In the genomic region with DNA sequence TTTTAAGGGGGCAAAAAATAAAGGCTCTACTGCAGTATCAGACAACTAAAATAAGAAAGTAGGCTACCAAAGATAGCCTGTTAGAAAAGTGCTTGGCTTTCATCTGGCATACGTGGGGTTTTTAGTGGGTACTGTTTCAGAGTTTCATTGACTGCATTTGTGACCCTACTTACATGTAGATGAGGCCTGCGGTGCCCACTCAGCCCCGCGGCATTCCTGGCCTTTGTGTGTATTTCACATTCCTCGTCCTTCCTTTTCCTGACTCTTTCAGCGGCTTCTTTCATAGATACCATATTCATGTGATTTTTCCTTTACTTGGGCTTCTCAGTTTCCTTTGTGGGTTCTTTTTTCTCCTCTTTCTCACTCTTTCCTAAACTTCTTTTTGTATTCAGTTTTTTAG, we compare ENCODE assay signal across 15 cellular contexts.
"Had no signal": no experiment of that assay in that cellular context is flagged by ENCODE, and none has a peak within 500 bp of the region (broad histone marks: within the 10 kb centered on the region; RNA-seq: fewer than 3 reads in every experiment).

No MANE protein-coding gene starts in this region.

- H3K4me1 Mint-ChIP-seq: activated B cell treated with CpG ODN at 0.5 μM for 24 hours; activated CD4-positive, alpha-beta memory T cell treated with anti-CD3 and anti-CD28 coated beads, Interleukin-2, amount 10 ng/mL, durations not matched to agents 7 days and 5 days had no signal

- H3K27me3 Mint-ChIP-seq: activated B cell treated with CpG ODN at 0.5 μM for 24 hours; activated CD4-positive, alpha-beta memory T cell treated with anti-CD3 and anti-CD28 coated beads, Interleukin-2, amount 10 ng/mL, durations not matched to agents 7 days and 5 days; dendritic cell treated with granulocyte-macrophage colony-stimulating factor and Interleukin-4, amounts not matched to agents 40 ng/mL and 50 ng/mL, for 4 days; stimulated activated naive CD8-positive, alpha-beta T cell treated with anti-CD3 and anti-CD28 coated beads, Interleukin-15, Interleukin-2, amounts not matched to agents 100 ng/mL and 50 ng/mL, for 24 hours had no signal

- H3K27ac Mint-ChIP-seq: activated B cell treated with CpG ODN at 0.5 μM for 24 hours; activated CD4-positive, alpha-beta memory T cell treated with anti-CD3 and anti-CD28 coated beads, Interleukin-2, amount 10 ng/mL, durations not matched to agents 7 days and 5 days; activated T-cell treated with anti-CD3 and anti-CD28 coated beads, Interleukin-2, amount 50 U/mL, for 72 hours; dendritic cell treated with granulocyte-macrophage colony-stimulating factor and Interleukin-4, amounts not matched to agents 40 ng/mL and 50 ng/mL, for 4 days; stimulated activated naive CD8-positive, alpha-beta T cell treated with anti-CD3 and anti-CD28 coated beads, Interleukin-15, Interleukin-2, amounts not matched to agents 100 ng/mL and 50 ng/mL, for 24 hours had no signal

- H3K9me3 Mint-ChIP-seq: activated B cell treated with CpG ODN at 0.5 μM for 24 hours; activated CD4-positive, alpha-beta memory T cell treated with anti-CD3 and anti-CD28 coated beads, Interleukin-2, amount 10 ng/mL, durations not matched to agents 7 days and 5 days; activated naive CD4-positive, alpha-beta T cell treated with anti-CD3 and anti-CD28 coated beads, Interleukin-2, amount 50 U/mL, for 72 hours; activated T-cell treated with anti-CD3 and anti-CD28 coated beads, Interleukin-2, amount 50 U/mL, for 72 hours; dendritic cell treated with granulocyte-macrophage colony-stimulating factor and Interleukin-4, amounts not matched to agents 40 ng/mL and 50 ng/mL, for 4 days; nephron progenitor cell; stimulated activated naive CD8-positive, alpha-beta T cell treated with anti-CD3 and anti-CD28 coated beads, Interleukin-15, Interleukin-2, amounts not matched to agents 100 ng/mL and 50 ng/mL, for 24 hours had no signal

- H3K4me3 Mint-ChIP-seq: activated B cell treated with CpG ODN at 0.5 μM for 24 hours; activated CD4-positive, alpha-beta memory T cell treated with anti-CD3 and anti-CD28 coated beads, Interleukin-2, amount 10 ng/mL, durations not matched to agents 7 days and 5 days; activated T-cell treated with anti-CD3 and anti-CD28 coated beads, Interleukin-2, amount 50 U/mL, for 72 hours; dendritic cell treated with granulocyte-macrophage colony-stimulating factor and Interleukin-4, amounts not matched to agents 40 ng/mL and 50 ng/mL, for 4 days; nephron progenitor cell; stimulated activated naive CD8-positive, alpha-beta T cell treated with anti-CD3 and anti-CD28 coated beads, Interleukin-15, Interleukin-2, amounts not matched to agents 100 ng/mL and 50 ng/mL, for 24 hours had no signal

- DNase-seq: activated B cell treated with CpG ODN at 0.5 μM for 24 hours; activated CD4-positive, alpha-beta memory T cell treated with anti-CD3 and anti-CD28 coated beads, Interleukin-2, amount 10 ng/mL, durations not matched to agents 7 days and 5 days; activated CD4-positive, alpha-beta T cell treated with anti-CD3 and anti-CD28 coated beads for 48 hours; activated effector memory CD4-positive, alpha-beta T cell treated with anti-CD3 and anti-CD28 coated beads, Interleukin-2, amount 50 U/mL, for 16 hours; activated T-cell treated with anti-CD3 and anti-CD28 coated beads, Interleukin-2, amount 50 U/mL, for 72 hours; adrenal gland; effector CD8-positive, alpha-beta T cell; nephron progenitor cell; stimulated activated CD4-positive, alpha-beta T cell treated with anti-CD3 and anti-CD28 coated beads, Interleukin-2, amount 100 ng/mL, for 24 hours; SW 1271; transverse colon; uterus had no signal

- ATAC-seq: activated naive CD4-positive, alpha-beta T cell treated with anti-CD3 and anti-CD28 coated beads, Interleukin-2, amount 50 U/mL, for 72 hours; activated T-cell treated with anti-CD3 and anti-CD28 coated beads, Interleukin-2, amount 50 U/mL, for 72 hours had no signal
